Comparison of ENCODE assay signal across 9 cellular contexts in the genomic region with DNA sequence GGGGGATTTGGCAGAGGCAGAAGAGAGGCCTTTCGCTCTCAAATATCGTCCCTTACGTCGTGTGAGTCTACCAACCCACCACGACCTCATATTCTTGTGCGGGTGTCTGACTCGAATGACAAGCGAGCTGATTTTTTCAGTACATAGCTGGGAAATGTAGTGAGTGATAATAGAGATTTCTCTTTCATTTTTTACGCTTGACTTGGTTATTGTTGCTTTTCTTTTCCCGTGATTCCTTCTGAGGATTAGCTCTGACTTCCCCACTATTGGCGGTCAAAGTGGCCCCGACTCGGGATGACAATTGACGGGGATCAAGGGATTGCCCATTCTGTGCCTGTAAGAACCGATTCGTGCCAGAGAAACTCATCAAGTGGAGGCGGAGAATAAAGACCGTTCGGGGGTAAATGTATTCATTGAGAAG. TPM values are rescaled to one million over a fixed set of nuclear protein-coding genes. Genes with fewer than 3 reads are reported as not detected.
DNase-seq lines count a peak whose midpoint lies in the region; ATAC-seq and TF ChIP-seq lines count a peak whose summit lies in the region.
"Had no signal": no experiment of that assay in that cellular context is flagged by ENCODE, and none has a peak within 500 bp of the region (broad histone marks: within the 10 kb centered on the region; RNA-seq: fewer than 3 reads in every experiment).

No MANE protein-coding gene starts in this region.

- ATAC-seq in CD4-positive, CD25-positive, alpha-beta regulatory T cell (ENCODE audit: low read depth in 2 of 2) = no peak
- no peak for ATAC-seq in HG03571 (IDR thresholded peaks at IDR 0.05; ENCODE audit: unreplicated experiment)

- intact Hi-C loops in dorsolateral prefrontal cortex (cut with DNase I) = loop anchor here in 1 of 2 donors (5.0 to 10.0 kb wide), 2 partner anchors 48 to 376 kb away; partner anchors contain the start of gene NR2E1
- intact Hi-C loops in prostate gland (cut with DNase I) = loop anchor here (10.0 kb wide), 1 partner anchor 376 kb away; no protein-coding TSS in a partner anchor

- DNase-seq in CD4-positive, CD25-positive, alpha-beta regulatory T cell = no peak
- DNase-seq in dorsolateral prefrontal cortex = no peak
- no peak for DNase-seq in neural crest cell (ENCODE audit: low read depth, low spot score)
- DNase-seq in prostate gland (ENCODE audit: low spot score) = no peak
- no peak for DNase-seq in SIG-M5 treated with dmso at 0.1 percent for 504 hours (lab: John Stamatoyannopoulos, UW; ENCODE audit: unreplicated experiment)
- no peak for DNase-seq in anterior cingulate cortex (lab: John Stamatoyannopoulos, UW)
- DNase-seq: NCI-H2107 had no signal

- H3K4me1 Mint-ChIP-seq in CD4-positive, CD25-positive, alpha-beta regulatory T cell = peaks cover 8 to 54% (median 39%) of the 10 kb centered on the region in 4 donors
- H3K4me1 Mint-ChIP-seq in IgD-negative memory B cell = peaks cover 22 to 45% (median 33%) of the 10 kb centered on the region in 3 donors
- H3K4me1 Mint-ChIP-seq in neural crest cell = peaks cover 46% of the 10 kb centered on the region

- 6% methylated on average over 19 of the region's 19 CpGs for WGBS in prostate gland

- no peak for TF ChIP-seq POLR2A in prostate gland (IDR thresholded peaks at IDR 0.05)

- H3K4me3 Mint-ChIP-seq in CD4-positive, CD25-positive, alpha-beta regulatory T cell = peak overlapping the region; percentile 87 to 94 (median 92)
- H3K4me3 Mint-ChIP-seq in IgD-negative memory B cell = peak overlapping the region; percentile 78 to 96 (median 92)
- H3K4me3 Mint-ChIP-seq in neural crest cell = peak overlapping the region; percentile 81

- H3K4me3 ChIP-seq in CD4-positive, CD25-positive, alpha-beta regulatory T cell (ENCODE audit: low read depth, low read length) = peak overlapping the region; percentile 76
- H3K4me3 ChIP-seq in dorsolateral prefrontal cortex (peak overlapping the region; percentile 7 to 81 (median 53)), prostate gland (peak overlapping the region in 1 of 2 donors; percentile 0)

- H3K27me3 Mint-ChIP-seq in CD4-positive, CD25-positive, alpha-beta regulatory T cell = peaks cover 95% of the 10 kb centered on the region
- H3K27me3 Mint-ChIP-seq in IgD-negative memory B cell = peaks cover 76% of the 10 kb centered on the region
- peaks cover 98% of the 10 kb centered on the region for H3K27me3 Mint-ChIP-seq in neural crest cell (ENCODE audit: low read depth)

- TF ChIP-seq CTCF in dorsolateral prefrontal cortex (IDR thresholded peaks at IDR 0.05 in 54 of 56, conservative IDR thresholded peaks at IDR 0.05 in 2 of 56; ENCODE audit: low read depth in 1 of 56, partially characterized antibody in 56 of 56) = no peak
- TF ChIP-seq CTCF in neural crest cell (conservative IDR thresholded peaks at IDR 0.05) = no peak
- TF ChIP-seq CTCF in prostate gland (IDR thresholded peaks at IDR 0.05) = no peak

- H3K9me3 Mint-ChIP-seq in CD4-positive, CD25-positive, alpha-beta regulatory T cell = peaks cover 0 to 6% (median 0%) of the 10 kb centered on the region in 7 donors
- H3K9me3 Mint-ChIP-seq in IgD-negative memory B cell = no peaks in the 10 kb centered on the region
- H3K9me3 Mint-ChIP-seq in neural crest cell = no peaks in the 10 kb centered on the region

- peaks cover 41% of the 10 kb centered on the region for H3K27me3 ChIP-seq in CD4-positive, CD25-positive, alpha-beta regulatory T cell (ENCODE audit: control insufficient read depth, insufficient read depth, low read length)
- H3K27me3 ChIP-seq in dorsolateral prefrontal cortex = peaks cover 0 to 75% (median 42%) of the 10 kb centered on the region in 45 donors
- H3K27me3 ChIP-seq in prostate gland (replicated peaks; ENCODE audit: insufficient read depth) = peaks cover 21% of the 10 kb centered on the region

- H3K36me3 ChIP-seq in CD4-positive, CD25-positive, alpha-beta regulatory T cell (ENCODE audit: control insufficient read depth, insufficient read depth, low read length) = no peaks in the 10 kb centered on the region
- H3K36me3 ChIP-seq in prostate gland = no peaks in the 10 kb centered on the region

- H3K27ac Mint-ChIP-seq in CD4-positive, CD25-positive, alpha-beta regulatory T cell = no peak overlapping the region
- H3K27ac Mint-ChIP-seq in IgD-negative memory B cell = peak overlapping the region in 2 of 3 donors; percentile 19 to 88
- H3K27ac Mint-ChIP-seq in neural crest cell (ENCODE audit: unreplicated experiment) = no peak overlapping the region

- H3K27ac ChIP-seq in CD4-positive, CD25-positive, alpha-beta regulatory T cell (ENCODE audit: insufficient read depth, low read length, poor library complexity, severe bottlenecking) = no peak overlapping the region
- H3K27ac ChIP-seq in dorsolateral prefrontal cortex (peak overlapping the region in 6 of 59 donors; percentile 8 to 74 (median 58)), prostate gland (no peak overlapping the region)

- peaks cover 55% of the 10 kb centered on the region for H3K4me1 ChIP-seq in CD4-positive, CD25-positive, alpha-beta regulatory T cell (ENCODE audit: control insufficient read depth, insufficient read depth, low read length, poor library complexity, severe bottlenecking)
- H3K4me1 ChIP-seq in prostate gland (replicated peaks) = peaks cover 2% of the 10 kb centered on the region

- no peaks in the 10 kb centered on the region for H3K9me3 ChIP-seq in CD4-positive, CD25-positive, alpha-beta regulatory T cell (ENCODE audit: control insufficient read depth in 2 of 2, low read length in 2 of 2)
- H3K9me3 ChIP-seq in prostate gland = no peaks in the 10 kb centered on the region

- no peaks in the 10 kb centered on the region for H3K36me3 Mint-ChIP-seq in CD4-positive, CD25-positive, alpha-beta regulatory T cell
- H3K36me3 Mint-ChIP-seq in IgD-negative memory B cell = no peaks in the 10 kb centered on the region
- H3K36me3 Mint-ChIP-seq in neural crest cell (ENCODE audit: low read depth) = no peaks in the 10 kb centered on the region

RNA-seq across cellular contexts. Expression of gene OSTM1, which starts 44.3 kb away (rescaled TPM):
- 34.1 TPM for total RNA-seq in CD4-positive, CD25-positive, alpha-beta regulatory T cell
- 10 to 100 TPM; 32.2 to 56.2 (median 50.6) TPM for polyA plus RNA-seq in CD4-positive, CD25-positive, alpha-beta regulatory T cell
- polyA plus RNA-seq in IgD-negative memory B cell = 29.9 TPM
- total RNA-seq in dorsolateral prefrontal cortex (10 to 100 TPM; 19.6 to 54.7 (median 38.3) TPM), neural crest cell (19.9 and 20.4 TPM in 2 replicates), prostate gland (10 to 100 TPM; 44.6 to 73.1 TPM)

RNA-seq across cellular contexts. Expression of gene NR2E1, which starts 47.0 kb away (rescaled TPM):
- not detected for total RNA-seq in CD4-positive, CD25-positive, alpha-beta regulatory T cell
- polyA plus RNA-seq in CD4-positive, CD25-positive, alpha-beta regulatory T cell = not detected
- not detected for polyA plus RNA-seq in IgD-negative memory B cell
- total RNA-seq in dorsolateral prefrontal cortex (10 to 100 TPM in 109 of 120 experiments, 1 to 10 TPM in 11; 5.0 to 64.6 (median 15.3) TPM), neural crest cell (not detected in 2 replicates), prostate gland (under 1 TPM in 1 of 2 donors, not detected in 1; 0.91 TPM)

Comparison
In these comparisons a context has a peak if more than half of its experiments do, and no peak if none do; other contexts are left out.
1. H3K27ac Mint-ChIP-seq: peak in IgD-negative memory B cell (2 of 3); none in CD4-positive, CD25-positive, alpha-beta regulatory T cell (0 of 3) and neural crest cell (single experiment).
2. Peak in every context shown above with its lines, with median percentiles within 50 percentile points of each other: H3K4me3 Mint-ChIP-seq.